8 cellular contexts compared by ENCODE assay signal in genomic region chr2:15941483-15941853, GRCh38. TPM values are rescaled to one million over a fixed set of nuclear protein-coding genes. Genes with fewer than 3 reads are reported as not detected.
DNase-seq lines count a peak whose midpoint lies in the region; ATAC-seq, FAIRE-seq and TF ChIP-seq lines count a peak whose summit lies in the region.

No MANE protein-coding gene starts in this region.

- H3K27me3 ChIP-seq in CD4-positive, alpha-beta memory T cell (ENCODE audit: insufficient read depth, low read length), result peaks cover 4% of the 10 kb centered on the region
- peaks cover 42 to 57% of the 10 kb centered on the region in 2 experiments for H3K27me3 ChIP-seq in endothelial cell of umbilical vein (ENCODE audit: control insufficient read depth in 2 of 2, insufficient read depth in 2 of 2, low read length in 2 of 2)

- no peaks in the 10 kb centered on the region for H3K9me3 ChIP-seq in CD4-positive, alpha-beta memory T cell (ENCODE audit: control insufficient read depth in 1 of 2, low read length in 2 of 2)
- H3K9me3 ChIP-seq in endothelial cell of umbilical vein (replicated peaks; ENCODE audit: control insufficient read depth, insufficient read depth, low read length), result no peaks in the 10 kb centered on the region

- BruUV-seq in endothelial cell of umbilical vein (replicated peaks; lab: Mats Ljungman, UMichigan), result no TSS peak

- no peak for FAIRE-seq in endothelial cell of umbilical vein (lab: Jason Lieb, UNC)

- CTCF ChIA-PET in CD4-positive, alpha-beta memory T cell (lab: Charles Lee; ENCODE audit: partially characterized antibody), result interaction anchor here (1.3 kb wide), 1 partner anchor 667 kb away, joined by 5 read pairs; no protein-coding TSS in a partner anchor
- CTCF ChIA-PET in endothelial cell of umbilical vein (lab: Charles Lee), result interaction anchor here (1.0 to 2.0 kb wide), 4 partner anchors 11 to 815 kb away, joined by 4 to 5 read pairs (median 4); no protein-coding TSS in a partner anchor

- TF ChIP-seq POLR2A in endothelial cell of umbilical vein (IDR thresholded peaks at IDR 0.05; ENCODE audit: low read depth, low read length), result no peak

- H3K4me1 Mint-ChIP-seq in CD4-positive, alpha-beta memory T cell, result peaks cover 7 to 36% (median 25%) of the 10 kb centered on the region in 4 donors
- peaks cover 25% of the 10 kb centered on the region for H3K4me1 Mint-ChIP-seq in osteocyte (ENCODE audit: unreplicated experiment)

- no peaks in the 10 kb centered on the region for H3K36me3 Mint-ChIP-seq in CD4-positive, alpha-beta memory T cell
- H3K36me3 Mint-ChIP-seq in osteocyte (ENCODE audit: unreplicated experiment), result no peaks in the 10 kb centered on the region

- no peaks in the 10 kb centered on the region for H3K79me2 ChIP-seq in endothelial cell of umbilical vein (ENCODE audit: control insufficient read depth, insufficient read depth, low read length)

- POLR2A ChIA-PET in CD4-positive, alpha-beta memory T cell (lab: Charles Lee; ENCODE audit: partially characterized antibody), result no interaction called here
- POLR2A ChIA-PET in endothelial cell of umbilical vein (lab: Charles Lee), result no interaction called here

- no peaks in the 10 kb centered on the region for H4K20me1 ChIP-seq in endothelial cell of umbilical vein (replicated peaks; ENCODE audit: control insufficient read depth, extremely low read depth, insufficient read depth, low read length)

- ATAC-seq in HG02610 (IDR thresholded peaks at IDR 0.05; ENCODE audit: unreplicated experiment) (no peak), GM19395 (IDR thresholded peaks at IDR 0.05; ENCODE audit: unreplicated experiment) (no peak)

- peaks cover 28% of the 10 kb centered on the region for H3K4me1 ChIP-seq in CD4-positive, alpha-beta memory T cell (ENCODE audit: insufficient read depth, low read length)
- peaks cover 13% of the 10 kb centered on the region for H3K4me1 ChIP-seq in endothelial cell of umbilical vein (ENCODE audit: control insufficient read depth, extremely low read depth, insufficient read depth, low read length)

- intact Hi-C loops in CD4-positive, alpha-beta memory T cell (cut with micrococcal nuclease), result loop anchor here (10.0 kb wide), 1 partner anchor 273 kb away; no protein-coding TSS in a partner anchor
- intact Hi-C loops in endothelial cell of umbilical vein (cut with micrococcal nuclease), result loop anchor here (2.0 to 5.0 kb wide), 2 partner anchors 189 to 567 kb away; no protein-coding TSS in a partner anchor

- no peak for TF ChIP-seq CTCF in endothelial cell of umbilical vein (IDR thresholded peaks at IDR 0.05; ENCODE audit: extremely low read depth in 1 of 2, insufficient read depth in 1 of 2, low read depth in 1 of 2, low read length in 2 of 2)
- no peak for TF ChIP-seq CTCF in osteocyte (IDR thresholded peaks at IDR 0.05)
- TF ChIP-seq CTCF in GM13977 (IDR thresholded peaks at IDR 0.05; ENCODE audit: extremely low read depth, insufficient read depth, missing control alignments), result no peak

- no peak overlapping the region for H3K9ac ChIP-seq in endothelial cell of umbilical vein (replicated peaks; ENCODE audit: extremely low read depth, insufficient read depth, low read length)

- DNase-seq in CD4-positive, alpha-beta memory T cell, result no peak
- DNase-seq in Kasumi-1 (lab: John Stamatoyannopoulos, UW) (peak; percentile 14 to 30), endothelial cell of umbilical vein (ENCODE audit: low read depth, low spot score) (no peak), osteocyte (ENCODE audit: extremely low spot score, unreplicated experiment) (no peak), HK-2 (ENCODE audit: unreplicated experiment) (no peak), GM13977 (ENCODE audit: low spot score) (no peak)

- dilution Hi-C loops in endothelial cell of umbilical vein (cut with MboI; ENCODE audit: extremely low pct_ligation_motif_present, low sequenced_read_pairs), result no loop called here

- in situ Hi-C loops in GM13977 (cut with MboI; ENCODE audit: low pct_unique_long_range_greater_than_20kb, low sequenced_read_pairs, unreplicated experiment), result loop anchor here (25.0 kb wide), 1 partner anchor 304 kb away; no protein-coding TSS in a partner anchor

- no peak overlapping the region for H3K27ac Mint-ChIP-seq in CD4-positive, alpha-beta memory T cell
- no peak overlapping the region for H3K27ac Mint-ChIP-seq in osteocyte (ENCODE audit: unreplicated experiment)

- H3K9me3 Mint-ChIP-seq in CD4-positive, alpha-beta memory T cell, result no peaks in the 10 kb centered on the region
- no peaks in the 10 kb centered on the region for H3K9me3 Mint-ChIP-seq in osteocyte (ENCODE audit: unreplicated experiment)

- H3K27ac ChIP-seq in CD4-positive, alpha-beta memory T cell (ENCODE audit: low read depth, low read length), result no peak overlapping the region
- no peak overlapping the region for H3K27ac ChIP-seq in endothelial cell of umbilical vein (ENCODE audit: insufficient read depth, low read depth, low read length)

- H3K4me3 Mint-ChIP-seq in CD4-positive, alpha-beta memory T cell, result peak overlapping the region; percentile 25 to 83 (median 72)
- peak overlapping the region; percentile 60 for H3K4me3 Mint-ChIP-seq in osteocyte (ENCODE audit: unreplicated experiment)

- no peaks in the 10 kb centered on the region for H3K9me1 ChIP-seq in endothelial cell of umbilical vein (replicated peaks; ENCODE audit: control insufficient read depth, extremely low read depth, insufficient read depth, low read length)

- H2AFZ ChIP-seq in endothelial cell of umbilical vein (ENCODE audit: low read depth, low read length), result no peak overlapping the region

- peaks cover 38 to 39% of the 10 kb centered on the region in 2 donors for H3K27me3 Mint-ChIP-seq in CD4-positive, alpha-beta memory T cell
- H3K27me3 Mint-ChIP-seq in osteocyte (ENCODE audit: unreplicated experiment), result peaks cover 68% of the 10 kb centered on the region

- H3K4me3 ChIP-seq in CD4-positive, alpha-beta memory T cell (ENCODE audit: low read length in 2 of 2), result no peak overlapping the region
- peak overlapping the region in 2 of 3 experiments; percentile 15 to 28 for H3K4me3 ChIP-seq in endothelial cell of umbilical vein (replicated peaks in 1 of 3; ENCODE audit: insufficient read depth in 1 of 3, low read depth in 1 of 3, low read length in 3 of 3)

- H3K4me2 ChIP-seq in endothelial cell of umbilical vein (ENCODE audit: insufficient read depth, low read length), result no peak overlapping the region

- H3K36me3 ChIP-seq in CD4-positive, alpha-beta memory T cell (ENCODE audit: insufficient read depth, low read length), result no peaks in the 10 kb centered on the region
- H3K36me3 ChIP-seq in endothelial cell of umbilical vein (ENCODE audit: control insufficient read depth in 2 of 2, extremely low read depth in 1 of 2, insufficient read depth in 2 of 2, low read length in 2 of 2), result no peaks in the 10 kb centered on the region

TF ChIP-seq in endothelial cell of umbilical vein, 7 proteins besides CTCF, POLR2A, EP300 and RAD21:
- TF ChIP-seq POLR2AphosphoS5 (IDR thresholded peaks at IDR 0.05; ENCODE audit: insufficient read depth, low read depth, low read length), result no peak
- TF ChIP-seq EZH2 (IDR thresholded peaks at IDR 0.05; ENCODE audit: borderline replicate concordance, low read depth, low read length, severe bottlenecking), result peak; percentile 57
- no peak for TF ChIP-seq JUN (IDR thresholded peaks at IDR 0.05; ENCODE audit: borderline replicate concordance, insufficient read depth, insufficient read length, low read depth)
- TF ChIP-seq GATA2 (IDR thresholded peaks at IDR 0.05; ENCODE audit: insufficient read depth, insufficient read length, low read depth, low read length), result no peak
- TF ChIP-seq FOS (IDR thresholded peaks at IDR 0.05; ENCODE audit: borderline replicate concordance, insufficient read depth, low read length), result no peak
- no peak for TF ChIP-seq MYC (IDR thresholded peaks at IDR 0.05; ENCODE audit: low read depth, low read length)

RNA-seq across cellular contexts. Expression of gene MYCN, which starts 1.1 kb away (rescaled TPM):
- total RNA-seq in CD4-positive, alpha-beta memory T cell, result under 1 TPM in 1 of 2 experiments, not detected in 1; 0.15 TPM
- not detected for polyA plus RNA-seq in CD4-positive, alpha-beta memory T cell
- total RNA-seq in endothelial cell of umbilical vein (3.6 and 6.8 TPM in 2 replicates), osteocyte (0.24 and 0.54 TPM in 2 replicates)
- 0.47 and 0.67 TPM in 2 replicates for polyA plus RNA-seq in endothelial cell of umbilical vein
- 0.40 and 0.45 TPM in 2 replicates for polyA plus RNA-seq in endothelial cell of umbilical vein (2011; cell fraction: cytosol; rRNA removed)
- polyA plus RNA-seq in endothelial cell of umbilical vein (2011; cell fraction: nucleus; rRNA removed), result 1.1 TPM in 2 replicates
- polyA plus RNA-seq in endothelial cell of umbilical vein (2012), result 0.62 and 2.3 TPM in 2 replicates
- 0.53 and 1.0 TPM in 2 replicates for polyA minus RNA-seq in endothelial cell of umbilical vein
- not detected for polyA minus RNA-seq in endothelial cell of umbilical vein (2011; cell fraction: cytosol; rRNA and poly(A)+ RNA removed)
- 0.48 and 0.63 TPM in 2 replicates for polyA minus RNA-seq in endothelial cell of umbilical vein (2011; cell fraction: nucleus; rRNA and poly(A)+ RNA removed)

Comparison
In these comparisons a context has a peak if more than half of its experiments do, and no peak if none do; other contexts are left out.
1. DNase-seq: peak in Kasumi-1 (2 of 2); none in CD4-positive, alpha-beta memory T cell (0 of 5), endothelial cell of umbilical vein (single experiment), osteocyte (single experiment), HK-2 (single experiment) and GM13977 (single experiment).
2. H3K4me3 ChIP-seq: peak in endothelial cell of umbilical vein (2 of 3); none in CD4-positive, alpha-beta memory T cell (0 of 2).